ENCODE assay signal across 10 cellular contexts in the genomic region with DNA sequence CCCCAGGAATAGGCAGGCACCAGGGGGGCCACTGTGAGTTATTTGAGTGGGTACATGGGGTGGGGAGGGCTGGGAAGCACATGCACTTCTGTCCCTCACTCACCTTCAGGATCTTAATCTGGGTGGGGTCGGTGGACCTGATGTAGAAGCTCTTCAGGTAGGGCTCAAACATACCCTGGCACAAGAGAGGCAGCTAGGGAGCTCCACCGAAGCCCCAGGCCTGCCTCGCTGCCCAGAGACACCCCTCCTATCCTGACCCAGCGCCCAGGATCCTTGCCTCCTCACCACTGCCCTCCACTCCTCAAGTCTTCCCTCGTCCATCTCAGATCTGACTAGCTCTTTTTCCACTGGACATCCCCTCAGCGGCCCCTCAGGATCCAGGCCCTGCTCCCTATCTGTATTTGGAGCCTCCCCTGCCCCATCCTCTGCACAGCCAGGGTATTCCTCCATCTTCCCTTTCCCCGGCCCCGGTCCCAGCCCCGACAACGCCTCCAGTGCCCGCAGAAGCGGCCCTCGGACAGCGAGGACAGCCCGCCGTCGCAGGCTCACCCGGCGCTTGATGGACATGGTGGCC. TPM values are rescaled to one million over a fixed set of nuclear protein-coding genes. Genes with fewer than 3 reads are reported as not detected.
DNase-seq lines count a peak whose midpoint lies in the region; ATAC-seq and TF ChIP-seq lines count a peak whose summit lies in the region.
"Had no signal": no experiment of that assay in that cellular context is flagged by ENCODE, and none has a peak within 500 bp of the region (broad histone marks: within the 10 kb centered on the region; RNA-seq: fewer than 3 reads in every experiment).

No MANE protein-coding gene starts in this region.

- H3K9me3 ChIP-seq in body of pancreas (no peaks in the 10 kb centered on the region), mesodermal cell (ENCODE audit: control insufficient read depth, low read length) (no peaks in the 10 kb centered on the region), upper lobe of left lung (no peaks in the 10 kb centered on the region)
- H3K9me3 ChIP-seq: esophagus muscularis mucosa had no signal

- peaks cover 45% of the 10 kb centered on the region for H3K27me3 Mint-ChIP-seq in activated naive CD4-positive, alpha-beta T cell treated with anti-CD3 and anti-CD28 coated beads, Interleukin-2, amount 10 ng/mL, durations not matched to agents 7 days and 5 days

- no peak for DNase-seq in activated naive CD4-positive, alpha-beta T cell treated with anti-CD3 and anti-CD28 coated beads, Interleukin-2, amount 10 ng/mL, durations not matched to agents 7 days and 5 days
- DNase-seq in activated naive CD4-positive, alpha-beta T cell treated with Interleukin-2 at 50 U/mL for 16 hours, result no peak
- no peak for DNase-seq in body of pancreas
- DNase-seq in upper lobe of left lung, result no peak
- no peak for DNase-seq in NCI-H128 (lab: John Stamatoyannopoulos, UW; ENCODE audit: unreplicated experiment)
- DNase-seq: SW 1271 had no signal

- intact Hi-C loops in body of pancreas (cut with DNase I), result no loop called here

- H3K36me3 Mint-ChIP-seq in activated naive CD4-positive, alpha-beta T cell treated with anti-CD3 and anti-CD28 coated beads, Interleukin-2, amount 10 ng/mL, durations not matched to agents 7 days and 5 days, result no peaks in the 10 kb centered on the region

- H3K36me3 ChIP-seq in body of pancreas (replicated peaks in 1 of 2; ENCODE audit: insufficient read depth in 1 of 2, low read depth in 2 of 2) (no peaks in the 10 kb centered on the region), mesodermal cell (ENCODE audit: control insufficient read depth, insufficient read depth, low read length) (no peaks in the 10 kb centered on the region), upper lobe of left lung (no peaks in the 10 kb centered on the region)
- H3K36me3 ChIP-seq: esophagus muscularis mucosa had no signal

- peak overlapping the region in 1 of 2 donors; percentile 51 for H3K4me3 ChIP-seq in body of pancreas
- peak overlapping the region; percentile 41 for H3K4me3 ChIP-seq in mesodermal cell (ENCODE audit: extremely low read depth, insufficient read depth, low read length, poor library complexity, severe bottlenecking)
- peak overlapping the region in 3 of 4 donors; percentile 47 to 58 (median 53) for H3K4me3 ChIP-seq in upper lobe of left lung

- TF ChIP-seq POLR2A in body of pancreas (IDR thresholded peaks at IDR 0.05) (no peak), upper lobe of left lung (IDR thresholded peaks at IDR 0.05) (no peak)

- no peaks in the 10 kb centered on the region for H3K9me3 Mint-ChIP-seq in activated naive CD4-positive, alpha-beta T cell treated with anti-CD3 and anti-CD28 coated beads, Interleukin-2, amount 10 ng/mL, durations not matched to agents 7 days and 5 days

- ATAC-seq in body of pancreas, result no peak
- no peak for ATAC-seq in upper lobe of left lung (ENCODE audit: low FRiP score in 2 of 2)
- ATAC-seq in HG03520 (IDR thresholded peaks at IDR 0.05; ENCODE audit: unreplicated experiment), result no peak
- no peak for ATAC-seq in GM21528 (IDR thresholded peaks at IDR 0.05; ENCODE audit: low FRiP score, unreplicated experiment)

- H3K4me1 Mint-ChIP-seq in activated naive CD4-positive, alpha-beta T cell treated with anti-CD3 and anti-CD28 coated beads, Interleukin-2, amount 10 ng/mL, durations not matched to agents 7 days and 5 days, result peaks cover 14% of the 10 kb centered on the region

- no peak for TF ChIP-seq EP300 in upper lobe of left lung (IDR thresholded peaks at IDR 0.05)

- peak overlapping the region; percentile 51 for H3K4me3 Mint-ChIP-seq in activated naive CD4-positive, alpha-beta T cell treated with anti-CD3 and anti-CD28 coated beads, Interleukin-2, amount 10 ng/mL, durations not matched to agents 7 days and 5 days

- CTCF ChIA-PET in activated naive CD4-positive, alpha-beta T cell treated with anti-CD3 and anti-CD28 coated beads, Interleukin-2, amount 10 ng/mL, durations not matched to agents 7 days and 5 days (lab: Charles Lee), result interaction anchor here (1.2 kb wide), 1 partner anchor 323 kb away, joined by 3 read pairs; no protein-coding TSS in a partner anchor

- H3K27me3 ChIP-seq in body of pancreas, result no peaks in the 10 kb centered on the region
- peaks cover 0 to 10% (median 4%) of the 10 kb centered on the region in 4 donors for H3K27me3 ChIP-seq in upper lobe of left lung

- H3K27ac Mint-ChIP-seq in activated naive CD4-positive, alpha-beta T cell treated with anti-CD3 and anti-CD28 coated beads, Interleukin-2, amount 10 ng/mL, durations not matched to agents 7 days and 5 days, result no peak overlapping the region

- H3K27ac ChIP-seq in body of pancreas, result peak overlapping the region in 3 of 4 donors; percentile 33 to 90 (median 63)
- no peak overlapping the region for H3K27ac ChIP-seq in mesodermal cell (ENCODE audit: low read depth, low read length, severe bottlenecking)
- no peak overlapping the region for H3K27ac ChIP-seq in upper lobe of left lung
- H3K27ac ChIP-seq: esophagus muscularis mucosa had no signal

- H3K4me1 ChIP-seq in body of pancreas, result peaks cover 13% of the 10 kb centered on the region
- no peaks in the 10 kb centered on the region for H3K4me1 ChIP-seq in mesodermal cell (ENCODE audit: control insufficient read depth, insufficient read depth, low read length, poor library complexity, severe bottlenecking)
- peaks cover 5 to 12% (median 7%) of the 10 kb centered on the region in 4 donors for H3K4me1 ChIP-seq in upper lobe of left lung

- WGBS in body of pancreas, 2 donors, result 30 to 31% methylated on average over 19 of the region's 19 CpGs
- 33 to 72% methylated on average over 8 to 19 of the region's 19 CpGs for WGBS in mesodermal cell (ENCODE audit: insufficient coverage in 2 of 2), 2 experiments
- 31 to 43% methylated on average over 8 to 19 of the region's 19 CpGs for WGBS in upper lobe of left lung, 2 donors

- TF ChIP-seq CTCF in body of pancreas (IDR thresholded peaks at IDR 0.05) (no peak), upper lobe of left lung (IDR thresholded peaks at IDR 0.05) (no peak)

RNA-seq across cellular contexts. Expression of a gene that starts 30.0 kb away (rescaled TPM):
- total RNA-seq in body of pancreas (1 to 10 TPM; 3.9 to 6.6 TPM), upper lobe of left lung (10 to 100 TPM in 1 of 6 donors, 1 to 10 TPM in 3, under 1 TPM in 2; 0.39 to 25.1 (median 3.8) TPM)
- 1.3 TPM for polyA plus RNA-seq in mesodermal cell (2013, experiment 1 of 2)
- 1.6 TPM for polyA plus RNA-seq in mesodermal cell (2013, experiment 2 of 2)

RNA-seq across cellular contexts. Expression of a gene that starts 32.5 kb away (rescaled TPM):
- total RNA-seq in body of pancreas, result 1 to 10 TPM in 1 of 2 donors, not detected in 1; 1.0 TPM
- 1.7 TPM for polyA plus RNA-seq in mesodermal cell (2013, experiment 1 of 2)
- polyA plus RNA-seq in mesodermal cell (2013, experiment 2 of 2), result 2.6 TPM
- total RNA-seq in upper lobe of left lung, result 1 to 10 TPM in 5 of 6 donors, under 1 TPM in 1; 0.76 to 3.4 (median 1.7) TPM

Comparison
In these comparisons a context has a peak if more than half of its experiments do, and no peak if none do; other contexts are left out.
1. H3K27ac ChIP-seq: peak in body of pancreas (3 of 4); none in mesodermal cell (single experiment) and upper lobe of left lung (0 of 4).